In genomic region chr4:141705048-141705746, GRCh38 we compare ENCODE assay signal across 10 cellular contexts.
DNase-seq lines count a peak whose midpoint lies in the region; ATAC-seq and TF ChIP-seq lines count a peak whose summit lies in the region.
"Had no signal": no experiment of that assay in that cellular context is flagged by ENCODE, and none has a peak within 500 bp of the region (broad histone marks: within the 10 kb centered on the region; RNA-seq: fewer than 3 reads in every experiment).

No MANE protein-coding gene starts in this region.

- TF ChIP-seq RAD21 in SK-N-SH (IDR thresholded peaks at IDR 0.05; ENCODE audit: low read length): no peak

- H3K4me3 Mint-ChIP-seq in stimulated activated naive B cell treated with anti-CD40 and anti-IgM and Interleukin-4, amounts not matched to agents 10 μg/mL and 1 μg/mL and 100 μg/mL, for 72 hours: peak overlapping the region; percentile 11 to 35
- H3K4me3 Mint-ChIP-seq in activated CD8-positive, alpha-beta T cell treated with anti-CD3 and anti-CD28 coated beads for 36 hours: no peak overlapping the region

- WGBS in SK-N-SH (ENCODE audit: low lambda C conversion rate): 94% methylated on average over 2 of the region's 2 CpGs

- no peaks in the 10 kb centered on the region for H3K36me3 ChIP-seq in SK-N-SH (replicated peaks in 1 of 2; ENCODE audit: control insufficient read depth in 1 of 2, insufficient read depth in 2 of 2, low read length in 1 of 2)
- H3K36me3 ChIP-seq in uterus: no peaks in the 10 kb centered on the region
- H3K36me3 ChIP-seq: adrenal gland had no signal

- POLR2A ChIA-PET in activated CD8-positive, alpha-beta T cell treated with anti-CD3 and anti-CD28 coated beads for 36 hours (lab: Charles Lee): no interaction called here
- POLR2A ChIA-PET in SK-N-SH (lab: Yijun Ruan, JAX): no interaction called here

- peaks cover 0 to 16% of the 10 kb centered on the region in 2 donors for H3K9me3 Mint-ChIP-seq in stimulated activated naive B cell treated with anti-CD40 and anti-IgM and Interleukin-4, amounts not matched to agents 10 μg/mL and 1 μg/mL and 100 μg/mL, for 72 hours
- no peaks in the 10 kb centered on the region for H3K9me3 Mint-ChIP-seq in activated CD8-positive, alpha-beta T cell treated with anti-CD3 and anti-CD28 coated beads for 36 hours

- no peaks in the 10 kb centered on the region for H3K79me2 ChIP-seq in SK-N-SH (ENCODE audit: insufficient read depth)
- H3K79me2 ChIP-seq: hepatocyte had no signal

- H3K4me1 Mint-ChIP-seq in stimulated activated naive B cell treated with anti-CD40 and anti-IgM and Interleukin-4, amounts not matched to agents 10 μg/mL and 1 μg/mL and 100 μg/mL, for 72 hours: peaks cover 20 to 28% of the 10 kb centered on the region in 2 donors
- H3K4me1 Mint-ChIP-seq in activated CD8-positive, alpha-beta T cell treated with anti-CD3 and anti-CD28 coated beads for 36 hours (ENCODE audit: low read depth): no peaks in the 10 kb centered on the region

- no peaks in the 10 kb centered on the region; a peak in 1 of 4 replicates for H3K4me1 ChIP-seq in SK-N-SH (ENCODE audit: control insufficient read depth in 1 of 2, insufficient read depth in 2 of 2, low read depth in 1 of 2, low read length in 1 of 2)
- H3K4me1 ChIP-seq in uterus: no peaks in the 10 kb centered on the region
- H3K4me1 ChIP-seq: adrenal gland had no signal

- TF ChIP-seq CTCF in activated CD8-positive, alpha-beta T cell treated with anti-CD3 and anti-CD28 coated beads for 36 hours (IDR thresholded peaks at IDR 0.05): no peak
- TF ChIP-seq CTCF in SK-N-SH (IDR thresholded peaks at IDR 0.05) (no peak), uterus (IDR thresholded peaks at IDR 0.05) (no peak)

- H3K9me2 ChIP-seq in SK-N-SH: no peaks in the 10 kb centered on the region

- H3K36me3 Mint-ChIP-seq in stimulated activated naive B cell treated with anti-CD40 and anti-IgM and Interleukin-4, amounts not matched to agents 10 μg/mL and 1 μg/mL and 100 μg/mL, for 72 hours: peaks cover 15 to 21% of the 10 kb centered on the region in 2 donors
- no peaks in the 10 kb centered on the region for H3K36me3 Mint-ChIP-seq in activated CD8-positive, alpha-beta T cell treated with anti-CD3 and anti-CD28 coated beads for 36 hours (ENCODE audit: low read depth)

- no peak overlapping the region for H2AFZ ChIP-seq in SK-N-SH (ENCODE audit: low read depth)
- H2AFZ ChIP-seq: hepatocyte had no signal

- H3F3A ChIP-seq in SK-N-SH (replicated peaks; ENCODE audit: insufficient read depth): no peaks in the 10 kb centered on the region

- H3K27ac ChIP-seq in SK-N-SH (ENCODE audit: low read depth in 2 of 2, low read length in 1 of 2): no peak overlapping the region
- H3K27ac ChIP-seq in uterus: no peak overlapping the region
- H3K27ac ChIP-seq: adrenal gland, hepatocyte had no signal

- H3K4me3 ChIP-seq in SK-N-SH (ENCODE audit: low read depth in 2 of 2, low read length in 1 of 2) (no peak overlapping the region), uterus (no peak overlapping the region)
- H3K4me3 ChIP-seq: adrenal gland, hepatocyte had no signal

- H3K27ac Mint-ChIP-seq in stimulated activated naive B cell treated with anti-CD40 and anti-IgM and Interleukin-4, amounts not matched to agents 10 μg/mL and 1 μg/mL and 100 μg/mL, for 72 hours: peak overlapping the region; percentile 49
- H3K27ac Mint-ChIP-seq in activated CD8-positive, alpha-beta T cell treated with anti-CD3 and anti-CD28 coated beads for 36 hours: no peak overlapping the region

- ATAC-seq in GM19023 (IDR thresholded peaks at IDR 0.05; ENCODE audit: unreplicated experiment) (peak; percentile 55), HG02588 (IDR thresholded peaks at IDR 0.05; ENCODE audit: unreplicated experiment) (peak; percentile 63), HG03378 (IDR thresholded peaks at IDR 0.05; ENCODE audit: unreplicated experiment) (peak; percentile 81)
- peak; percentile 82 to 88 for ATAC-seq in stimulated activated naive B cell treated with anti-CD40 and anti-IgM and Interleukin-4, amounts not matched to agents 10 μg/mL and 1 μg/mL and 100 μg/mL, for 72 hours (replicated peaks)
- ATAC-seq in activated CD8-positive, alpha-beta T cell treated with anti-CD3 and anti-CD28 coated beads for 36 hours: no peak

- TF ChIP-seq EP300 in SK-N-SH (IDR thresholded peaks at IDR 0.05; ENCODE audit: borderline replicate concordance in 1 of 2, low read depth in 1 of 2, low read length in 1 of 2): no peak

- no peak for DNase-seq in stimulated activated naive B cell treated with anti-CD40 and anti-IgM and Interleukin-4, amounts not matched to agents 10 μg/mL and 1 μg/mL and 100 μg/mL, for 72 hours
- DNase-seq in activated CD8-positive, alpha-beta T cell treated with anti-CD3 and anti-CD28 coated beads for 36 hours: no peak
- no peak for DNase-seq in SK-N-SH
- DNase-seq in uterus: no peak
- DNase-seq: adrenal gland, DMS 273 treated with DMSO at 0.1 percent for 48 hours had no signal

- H3K9me3 ChIP-seq in SK-N-SH (0 out of 2 replicates have a peak, but pooled peaks cover 8% of the 10 kb centered on the region), uterus (peaks cover 0 to 7% of the 10 kb centered on the region in 2 donors)
- H3K9me3 ChIP-seq: adrenal gland had no signal

- TF ChIP-seq POLR2A in uterus (IDR thresholded peaks at IDR 0.05): no peak

- H4K20me1 ChIP-seq in SK-N-SH (ENCODE audit: insufficient read depth): no peaks in the 10 kb centered on the region

- no peaks in the 10 kb centered on the region for H3K27me3 ChIP-seq in SK-N-SH (ENCODE audit: insufficient read depth)
- H3K27me3 ChIP-seq in uterus: no peaks in the 10 kb centered on the region
- H3K27me3 ChIP-seq: adrenal gland, hepatocyte had no signal

- no peak overlapping the region for H3K4me2 ChIP-seq in SK-N-SH
- H3K4me2 ChIP-seq: hepatocyte had no signal

- no peak overlapping the region for H3K9ac ChIP-seq in SK-N-SH

- no peaks in the 10 kb centered on the region for H3K27me3 Mint-ChIP-seq in stimulated activated naive B cell treated with anti-CD40 and anti-IgM and Interleukin-4, amounts not matched to agents 10 μg/mL and 1 μg/mL and 100 μg/mL, for 72 hours
- H3K27me3 Mint-ChIP-seq in activated CD8-positive, alpha-beta T cell treated with anti-CD3 and anti-CD28 coated beads for 36 hours: peaks cover 1% of the 10 kb centered on the region

- CTCF ChIA-PET in activated CD8-positive, alpha-beta T cell treated with anti-CD3 and anti-CD28 coated beads for 36 hours (lab: Charles Lee): no interaction called here
- CTCF ChIA-PET in SK-N-SH (lab: Yijun Ruan, JAX): no interaction called here

- intact Hi-C loops in activated CD8-positive, alpha-beta T cell treated with anti-CD3 and anti-CD28 coated beads for 36 hours (cut with micrococcal nuclease): no loop called here
- intact Hi-C loops in uterus (cut with DNase I; ENCODE audit: low total_unique reads): no loop called here

TF ChIP-seq in SK-N-SH, 30 proteins besides CTCF, POLR2A, EP300 and RAD21:
- no peak for TF ChIP-seq NRF1 (IDR thresholded peaks at IDR 0.05; ENCODE audit: low read depth, low read length)
- TF ChIP-seq SMC3 (IDR thresholded peaks at IDR 0.05; ENCODE audit: low read depth, low read length): no peak
- TF ChIP-seq REST (IDR thresholded peaks at IDR 0.05; ENCODE audit: low read depth, low read length): no peak
- TF ChIP-seq USF2 (IDR thresholded peaks at IDR 0.05; ENCODE audit: borderline replicate concordance, low read depth, low read length): no peak
- no peak for TF ChIP-seq YY1 (IDR thresholded peaks at IDR 0.05; ENCODE audit: low read depth)
- TF ChIP-seq TCF12 (IDR thresholded peaks at IDR 0.05): no peak
- no peak for TF ChIP-seq FOXM1 (IDR thresholded peaks at IDR 0.05; ENCODE audit: low read depth)
- TF ChIP-seq MEF2A (IDR thresholded peaks at IDR 0.05; ENCODE audit: borderline replicate concordance, low read depth): no peak
- TF ChIP-seq FOSL2 (IDR thresholded peaks at IDR 0.05; ENCODE audit: borderline replicate concordance, low read depth): no peak
